ENCODE assay signal across 32 cellular contexts in genomic region chr11:107740256-107740655, GRCh38. TPM values are rescaled to one million over a fixed set of nuclear protein-coding genes. Genes with fewer than 3 reads are reported as not detected.
"Had no signal": no experiment of that assay in that cellular context is flagged by ENCODE, and none has a peak within 500 bp of the region (broad histone marks: within the 10 kb centered on the region; RNA-seq: fewer than 3 reads in every experiment).

No MANE protein-coding gene starts in this region.

- H3K9me3 ChIP-seq: gastrocnemius medialis, mucosa of descending colon, right lobe of liver, thyroid gland, vagina had no signal

- H3K27ac Mint-ChIP-seq: dendritic cell treated with granulocyte-macrophage colony-stimulating factor and Interleukin-4, amounts not matched to agents 40 ng/mL and 50 ng/mL, for 4 days; endodermal cell; mesothelial cell of epicardium; naive B cell; nephron; neural progenitor cell; progenitor cell of endocrine pancreas; stimulated activated naive CD8-positive, alpha-beta T cell treated with anti-CD3 and anti-CD28 coated beads, Interleukin-15, amount 100 ng/mL, for 72 hours had no signal

- H3K4me1 Mint-ChIP-seq: endodermal cell; naive B cell; stimulated activated naive CD8-positive, alpha-beta T cell treated with anti-CD3 and anti-CD28 coated beads, Interleukin-15, amount 100 ng/mL, for 72 hours had no signal

- H3K4me3 ChIP-seq: gastrocnemius medialis, mucosa of descending colon, neural progenitor cell, right lobe of liver, smooth muscle cell, thyroid gland, vagina had no signal

- H3K27ac ChIP-seq: epithelial cell of prostate, gastrocnemius medialis, neural progenitor cell, parathyroid adenoma, right lobe of liver, thyroid gland, vagina had no signal

- ATAC-seq: gastrocnemius medialis had no signal

- H3K9me3 Mint-ChIP-seq: dendritic cell treated with granulocyte-macrophage colony-stimulating factor and Interleukin-4, amounts not matched to agents 40 ng/mL and 50 ng/mL, for 4 days had no signal

- H3K4me3 Mint-ChIP-seq: dendritic cell treated with granulocyte-macrophage colony-stimulating factor and Interleukin-4, amounts not matched to agents 40 ng/mL and 50 ng/mL, for 4 days; endodermal cell; mesothelial cell of epicardium; naive B cell; nephron; neural progenitor cell; stimulated activated naive CD8-positive, alpha-beta T cell treated with anti-CD3 and anti-CD28 coated beads, Interleukin-15, amount 100 ng/mL, for 72 hours had no signal

- H3K36me3 Mint-ChIP-seq: neural progenitor cell had no signal

- H3K36me3 ChIP-seq: gastrocnemius medialis, neural progenitor cell, right lobe of liver, thyroid gland, vagina had no signal

- H3K27me3 Mint-ChIP-seq: dendritic cell treated with granulocyte-macrophage colony-stimulating factor and Interleukin-4, amounts not matched to agents 40 ng/mL and 50 ng/mL, for 4 days; progenitor cell of endocrine pancreas had no signal

- DNase-seq: effector CD8-positive, alpha-beta T cell; endodermal cell; gastrocnemius medialis; head of caudate nucleus; kidney; naive B cell; right lobe of liver; stimulated activated CD4-positive, alpha-beta T cell treated with anti-CD3 and anti-CD28 coated beads, Interleukin-12 subunit alpha, Interleukin-12 subunit beta, amount 100 ng/mL, for 4 hours; stimulated activated CD4-positive, alpha-beta T cell treated with anti-CD3 and anti-CD28 coated beads, Interleukin-1b, Interleukin-23, amount 100 ng/mL, for 48 hours; stimulated activated CD4-positive, alpha-beta T cell treated with anti-CD3 and anti-CD28 coated beads, Interleukin-4, amount 100 ng/mL, for 1 hour; stimulated activated CD8-positive, alpha-beta memory T cell treated with anti-CD3 and anti-CD28 coated beads, Interleukin-4, amount 100 ng/mL, for 48 hours; stimulated activated naive CD4-positive, alpha-beta T cell; stimulated activated naive CD8-positive, alpha-beta T cell treated with anti-CD3 and anti-CD28 coated beads, Interleukin-15, amount 100 ng/mL, for 72 hours; thyroid gland had no signal

- H3K4me1 ChIP-seq: neural progenitor cell, parathyroid adenoma, right lobe of liver, thyroid gland, vagina had no signal

- H3K27me3 ChIP-seq: gastrocnemius medialis, neural progenitor cell, right lobe of liver, thyroid gland, vagina had no signal

RNA-seq across cellular contexts. Expression of gene SLN, which starts 28.4 kb away (rescaled TPM):
- total RNA-seq: endodermal cell, fibroblast of lung, fibroblast of villous mesenchyme, glomerular endothelial cell, kidney, left lobe of liver, liver, lung microvascular endothelial cell, mesothelial cell of epicardium, osteoblast, progenitor cell of endocrine pancreas, smooth muscle cell, subcutaneous adipose tissue, thyroid gland, vagina had no signal
- polyA plus RNA-seq: fibroblast of lung, liver had no signal
